Comparison of ENCODE assay signal across 12 cellular contexts in genomic region chr11:12134239-12134590, GRCh38. TPM values are rescaled to one million over a fixed set of nuclear protein-coding genes. Genes with fewer than 3 reads are reported as not detected.
DNase-seq lines count a peak whose midpoint lies in the region; ATAC-seq, FAIRE-seq and TF ChIP-seq lines count a peak whose summit lies in the region.
"Had no signal": no experiment of that assay in that cellular context is flagged by ENCODE, and none has a peak within 500 bp of the region (broad histone marks: within the 10 kb centered on the region; RNA-seq: fewer than 3 reads in every experiment).

No MANE protein-coding gene starts in this region.

- no peak overlapping the region for H3K14ac ChIP-seq in H1 (ENCODE audit: insufficient read length)

- H2AFZ ChIP-seq in H1 (ENCODE audit: low read length), result no peak overlapping the region

- 84% methylated on average over 4 of the region's 4 CpGs; no CpG with 5 or more reads in 1 of the 2 experiments for whole genome bisulfite sequencing in H1 (ENCODE audit: extremely low coverage in 1 of 2, insufficient coverage in 1 of 2, insufficient read length in 1 of 2, insufficient replicate concordance in 2 of 2, low coverage in 1 of 2, low lambda C conversion rate in 2 of 2, missing lambda C conversion rate in 1 of 2), 2 experiments

- no peaks in the 10 kb centered on the region for H3K9me3 Mint-ChIP-seq in activated T-cell treated with anti-CD3 and anti-CD28 coated beads, Interleukin-2, amount 50 U/mL, for 24 hours
- H3K9me3 Mint-ChIP-seq in nephron progenitor cell, result no peaks in the 10 kb centered on the region

- no peak overlapping the region for H3K4ac ChIP-seq in H1 (replicated peaks; ENCODE audit: insufficient read length, low read depth, low read length)

- no peak overlapping the region for H3K27ac ChIP-seq in H1 (ENCODE audit: low read depth, low read length)
- peak overlapping the region; percentile 49 for H3K27ac ChIP-seq in stomach smooth muscle (ENCODE audit: low read length)

- no peak for FAIRE-seq in H1 (lab: Jason Lieb, UNC)
- FAIRE-seq: small intestine had no signal

- H4K20me1 ChIP-seq in H1 (replicated peaks in 1 of 2; ENCODE audit: control insufficient read depth in 1 of 2, insufficient read depth in 2 of 2, low read length in 2 of 2), result no peaks in the 10 kb centered on the region

- H3K36me3 Mint-ChIP-seq in activated T-cell treated with anti-CD3 and anti-CD28 coated beads, Interleukin-2, amount 50 U/mL, for 24 hours (ENCODE audit: low read depth), result peaks cover 6% of the 10 kb centered on the region
- no peaks in the 10 kb centered on the region for H3K36me3 Mint-ChIP-seq in nephron progenitor cell (ENCODE audit: low read depth)

- no peak overlapping the region for H3K4me2 ChIP-seq in H1 (ENCODE audit: insufficient read depth in 1 of 2, low read depth in 2 of 2, low read length in 2 of 2)

- no peak for ATAC-seq in GM18867 (IDR thresholded peaks at IDR 0.05; ENCODE audit: unreplicated experiment)
- ATAC-seq: Panc1 had no signal

- no peak for TF ChIP-seq CTCF in H1 (IDR thresholded peaks at IDR 0.05; ENCODE audit: control extremely low read depth in 1 of 3, insufficient read depth in 1 of 3, low read depth in 1 of 3, low read length in 3 of 3)
- no peak for TF ChIP-seq CTCF in nephron progenitor cell (IDR thresholded peaks at IDR 0.05)

- H3K9ac ChIP-seq in H1 (replicated peaks in 1 of 4; ENCODE audit: extremely low read depth in 1 of 4, low read depth in 3 of 4, low read length in 3 of 4), result no peak overlapping the region
- no peak overlapping the region for H3K9ac ChIP-seq in stomach smooth muscle (ENCODE audit: low read length in 2 of 2)

- H3K4me1 ChIP-seq in H1 (replicated peaks in 1 of 4; ENCODE audit: control insufficient read depth in 3 of 4, insufficient read depth in 4 of 4, low read length in 3 of 4), result peaks cover 0 to 3% (median 1%) of the 10 kb centered on the region in 4 experiments; a peak in 2 of 7 replicates
- H3K4me1 ChIP-seq in stomach smooth muscle (ENCODE audit: control insufficient read depth, insufficient read depth, low read length), result peaks cover 59% of the 10 kb centered on the region

- peak overlapping the region; percentile 68; the same call in 1 of the 2 replicates for H4K8ac ChIP-seq in H1 (ENCODE audit: extremely low read depth, insufficient read depth, low read length)

- H3K23ac ChIP-seq in H1 (ENCODE audit: insufficient read length), result no peak overlapping the region

- H2BK15ac ChIP-seq in H1 (ENCODE audit: low read length), result no peak overlapping the region

- no peak overlapping the region for H4K5ac ChIP-seq in H1 (ENCODE audit: insufficient read length, low read depth, low read length)

- H2BK20ac ChIP-seq in H1 (ENCODE audit: low read length), result no peak overlapping the region

- no peaks in the 10 kb centered on the region for H3K79me1 ChIP-seq in H1 (ENCODE audit: low read depth, low read length)

- DNase-seq in activated T-cell treated with anti-CD3 and anti-CD28 coated beads, Interleukin-2, amount 50 U/mL, for 24 hours, result peak; percentile 31
- no peak for DNase-seq in activated T-cell treated with anti-CD3 and anti-CD28 coated beads for 4 hours
- DNase-seq in NOMO-1 treated with DMSO at 0.1 percent for 48 hours (lab: John Stamatoyannopoulos, UW; ENCODE audit: unreplicated experiment), result peak; percentile 70
- no peak for DNase-seq in H1 (ENCODE audit: low read depth in 1 of 2, low spot score in 2 of 2)
- DNase-seq in DMS79 treated with DMSO at 0.1 percent for 48 hours (lab: John Stamatoyannopoulos, UW), result no peak
- no peak for DNase-seq in nephron progenitor cell
- DNase-seq: activated CD4-positive, CD25-positive, alpha-beta regulatory T cell treated with anti-CD3 and anti-CD28 coated beads, Interleukin-2, amount 50 U/mL, for 72 hours; GF-D8; small intestine had no signal

- H3K23me2 ChIP-seq in H1 (ENCODE audit: low read depth, low read length), result no peaks in the 10 kb centered on the region

- POLR2A ChIA-PET in H1 (lab: Charles Lee; ENCODE audit: partially characterized antibody), result interaction anchor here (1.7 kb wide), 1 partner anchor 25 kb away, joined by 3 read pairs; no protein-coding TSS in a partner anchor

- H4K91ac ChIP-seq in H1 (replicated peaks; ENCODE audit: insufficient read length, low read length), result no peak overlapping the region

- CTCF ChIA-PET in H1 (lab: Charles Lee; ENCODE audit: partially characterized antibody), result interaction anchor here (1.1 to 3.3 kb wide), 6 partner anchors 8 to 102 kb away, joined by 3 to 11 read pairs (median 8); no protein-coding TSS in a partner anchor

- no peak overlapping the region for H3K56ac ChIP-seq in H1 (replicated peaks; ENCODE audit: insufficient read length, low read depth, low read length)

- H3K9me3 ChIP-seq in H1 (ENCODE audit: insufficient read depth in 2 of 2, low read depth in 1 of 2, low read length in 1 of 2), result no peaks in the 10 kb centered on the region
- no peaks in the 10 kb centered on the region for H3K9me3 ChIP-seq in stomach smooth muscle (ENCODE audit: control insufficient read depth in 2 of 2, low read length in 2 of 2)

- TF ChIP-seq EP300 in H1 (IDR thresholded peaks at IDR 0.05; ENCODE audit: borderline replicate concordance in 1 of 2, low read depth in 2 of 2, low read length in 2 of 2), result no peak

- H2AK5ac ChIP-seq in H1 (ENCODE audit: low read depth, low read length), result no peak overlapping the region

- no peak overlapping the region for H3K27ac Mint-ChIP-seq in activated T-cell treated with anti-CD3 and anti-CD28 coated beads, Interleukin-2, amount 50 U/mL, for 24 hours
- no peak overlapping the region for H3K27ac Mint-ChIP-seq in nephron progenitor cell

- H3K4me3 ChIP-seq in H1 (ENCODE audit: extremely low read depth in 1 of 4, insufficient read depth in 2 of 4, low read depth in 3 of 4, low read length in 4 of 4), result no peak overlapping the region
- H3K4me3 ChIP-seq in stomach smooth muscle (ENCODE audit: low read length in 2 of 2), result no peak overlapping the region

- H2BK120ac ChIP-seq in H1 (replicated peaks; ENCODE audit: low read depth, low read length), result no peak overlapping the region

- H2BK12ac ChIP-seq in H1 (ENCODE audit: low read depth, low read length), result no peak overlapping the region

- H3K18ac ChIP-seq in H1 (ENCODE audit: extremely low read depth, low read length), result no peak overlapping the region

- H3K36me3 ChIP-seq in H1 (ENCODE audit: control insufficient read depth in 2 of 4, insufficient read depth in 4 of 4, low read length in 3 of 4) (no peaks in the 10 kb centered on the region), stomach smooth muscle (ENCODE audit: control insufficient read depth in 2 of 2, insufficient read depth in 2 of 2, low read length in 2 of 2) (peaks cover 0 to 5% of the 10 kb centered on the region in 2 donors)

- no peaks in the 10 kb centered on the region for H3K27me3 Mint-ChIP-seq in activated T-cell treated with anti-CD3 and anti-CD28 coated beads, Interleukin-2, amount 50 U/mL, for 24 hours
- H3K27me3 Mint-ChIP-seq in nephron progenitor cell (ENCODE audit: low read depth, poor library complexity), result peaks cover 19% of the 10 kb centered on the region

- TF ChIP-seq POLR2A in H1 (IDR thresholded peaks at IDR 0.05; ENCODE audit: control extremely low read depth in 1 of 2, low read depth in 2 of 2, low read length in 2 of 2), result no peak

- H2BK5ac ChIP-seq in H1 (ENCODE audit: low read depth, low read length), result no peak overlapping the region

- no peak for TF ChIP-seq RAD21 in H1 (IDR thresholded peaks at IDR 0.05 in 1 of 2, conservative IDR thresholded peaks at IDR 0.05 in 1 of 2; ENCODE audit: low read depth in 2 of 2, low read length in 2 of 2)

- no peaks in the 10 kb centered on the region for H3K79me2 ChIP-seq in H1 (ENCODE audit: control insufficient read depth in 1 of 2, insufficient read depth in 2 of 2, low read length in 2 of 2)

- H3K4me3 Mint-ChIP-seq in activated T-cell treated with anti-CD3 and anti-CD28 coated beads, Interleukin-2, amount 50 U/mL, for 24 hours, result no peak overlapping the region
- H3K4me3 Mint-ChIP-seq in nephron progenitor cell, result no peak overlapping the region

- H3K27me3 ChIP-seq in H1 (replicated peaks in 1 of 4; ENCODE audit: control insufficient read depth in 3 of 4, extremely low read depth in 1 of 4, insufficient read depth in 3 of 4, low read length in 3 of 4) (no peaks in the 10 kb centered on the region), stomach smooth muscle (ENCODE audit: control insufficient read depth in 1 of 2, insufficient read depth in 2 of 2, low read length in 2 of 2) (no peaks in the 10 kb centered on the region)

- peaks cover 42% of the 10 kb centered on the region for H3K4me1 Mint-ChIP-seq in activated T-cell treated with anti-CD3 and anti-CD28 coated beads, Interleukin-2, amount 50 U/mL, for 24 hours (ENCODE audit: low read depth)
- H3K4me1 Mint-ChIP-seq in nephron progenitor cell, result peaks cover 8% of the 10 kb centered on the region

TF ChIP-seq in H1, 55 proteins besides CTCF, POLR2A, EP300 and RAD21:
- TF ChIP-seq TAF1 (IDR thresholded peaks at IDR 0.05; ENCODE audit: low read depth, low read length) (no peak), SUZ12 (IDR thresholded peaks at IDR 0.05; ENCODE audit: low read length) (no peak), CTBP2 (IDR thresholded peaks at IDR 0.05; ENCODE audit: borderline replicate concordance, insufficient read depth, insufficient read length, low read length) (no peak)

RNA-seq across cellular contexts. Expression of gene MICAL2, which starts 23.8 kb away (rescaled TPM):
- 4.1 and 4.2 TPM in 2 replicates for total RNA-seq in H1 (2021; fragmentation: NEBNext Ultra II Directional; extraction: Animal tissue kit (Norgen Biotek cat#: 25700))
- polyA plus RNA-seq in H1 (2011; rRNA removed), result 1.3 and 1.6 TPM in 2 replicates
- 1.7 TPM for polyA plus RNA-seq in H1 (2011; cell fraction: cytosol; rRNA removed)
- 3.0 TPM for polyA plus RNA-seq in H1 (2011; cell fraction: nucleus; rRNA removed)
- 1.4 to 2.5 TPM (median 1.6 TPM) in 4 replicates for polyA plus RNA-seq in H1 (2012, experiment 1 of 2)
- 5.1 TPM for polyA plus RNA-seq in H1 (2012, experiment 2 of 2)
- polyA plus RNA-seq in H1 (2013, experiment 1 of 2), result 0.67 TPM
- 0.79 TPM for polyA plus RNA-seq in H1 (2013, experiment 2 of 2)
- polyA minus RNA-seq in H1 (2011; rRNA and poly(A)+ RNA removed), result 3.9 and 4.4 TPM in 2 replicates
- polyA minus RNA-seq in H1 (2011; cell fraction: cytosol; rRNA and poly(A)+ RNA removed), result 3.2 TPM
- 6.5 TPM for polyA minus RNA-seq in H1 (2011; cell fraction: nucleus; rRNA and poly(A)+ RNA removed)

Comparison
In these comparisons a context has a peak if more than half of its experiments do, and no peak if none do; other contexts are left out.
1. DNase-seq: peak in activated T-cell treated with anti-CD3 and anti-CD28 coated beads, Interleukin-2, amount 50 U/mL, for 24 hours (single experiment) and NOMO-1 treated with DMSO at 0.1 percent for 48 hours (single experiment); none in activated T-cell treated with anti-CD3 and anti-CD28 coated beads for 4 hours (single experiment), H1 (0 of 2), DMS79 treated with DMSO at 0.1 percent for 48 hours (single experiment) and nephron progenitor cell (single experiment).